8 cellular contexts compared by ENCODE assay signal in genomic region chr6:30877419-30878262, GRCh38. TPM values are rescaled to one million over a fixed set of nuclear protein-coding genes. Genes with fewer than 3 reads are reported as not detected.
DNase-seq lines count a peak whose midpoint lies in the region; ATAC-seq, FAIRE-seq and TF ChIP-seq lines count a peak whose summit lies in the region.

No MANE protein-coding gene starts in this region.

- 19 to 23% methylated on average over 5 to 8 of the region's 15 CpGs for WGBS in gastroesophageal sphincter (ENCODE audit: low coverage in 1 of 2), 2 donors

- CTCF ChIA-PET in activated naive CD4-positive, alpha-beta T cell treated with anti-CD3 and anti-CD28 coated beads, Interleukin-2, amount 10 ng/mL, durations not matched to agents 7 days and 5 days (lab: Charles Lee): interaction anchor here (0.6 to 11.6 kb wide), 16 partner anchors 10 to 1017 kb away, joined by 3 to 174 read pairs (median 5); no protein-coding TSS in a partner anchor

- H3K9me3 ChIP-seq in Loucy (ENCODE audit: insufficient read depth, low read depth, low read length) (no peaks in the 10 kb centered on the region), gastroesophageal sphincter (peaks cover 0 to 2% (median 0%) of the 10 kb centered on the region in 3 donors)

- TF ChIP-seq EP300 in gastroesophageal sphincter (IDR thresholded peaks at IDR 0.05): no peak

- H3K27ac ChIP-seq in gastroesophageal sphincter: peak overlapping the region; percentile 83 to 89 (median 86)

- H3K27me3 ChIP-seq in Loucy (ENCODE audit: insufficient read depth, low read length, poor library complexity, severe bottlenecking) (no peaks in the 10 kb centered on the region), gastroesophageal sphincter (no peaks in the 10 kb centered on the region)

- H3K4me3 ChIP-seq in Loucy (ENCODE audit: low read length, poor library complexity, severe bottlenecking) (peak overlapping the region; percentile 70), gastroesophageal sphincter (peak overlapping the region; percentile 32 to 38)

- ATAC-seq in gastroesophageal sphincter (peak; percentile 88), omental fat pad (ENCODE audit: low FRiP score) (peak; percentile 80), GM19328 (IDR thresholded peaks at IDR 0.05; ENCODE audit: unreplicated experiment) (no peak)

- TF ChIP-seq CTCF in Loucy (conservative IDR thresholded peaks at IDR 0.05; ENCODE audit: low read length) (peak; percentile 99), gastroesophageal sphincter (IDR thresholded peaks at IDR 0.05) (peak in 3 of 4 experiments; percentile 92 to 97 (median 95)), omental fat pad (IDR thresholded peaks at IDR 0.05) (peak in 2 of 3 donors; percentile 27 to 46)

- peak; percentile 90 for FAIRE-seq in G401.6 (lab: Jason Lieb, UNC)

- H3K9ac ChIP-seq in Loucy (ENCODE audit: low read depth, low read length, poor library complexity, severe bottlenecking): peak overlapping the region; percentile 67

- no peaks in the 10 kb centered on the region for H3F3A ChIP-seq in Loucy (ENCODE audit: low read depth)

- peak overlapping the region; percentile 50 for H3K4me3 Mint-ChIP-seq in activated naive CD4-positive, alpha-beta T cell treated with anti-CD3 and anti-CD28 coated beads, Interleukin-2, amount 10 ng/mL, durations not matched to agents 7 days and 5 days

- peak overlapping the region; percentile 88 for H2AFZ ChIP-seq in Loucy (ENCODE audit: low read length)

- peaks cover 23% of the 10 kb centered on the region for H3K27me3 Mint-ChIP-seq in activated naive CD4-positive, alpha-beta T cell treated with anti-CD3 and anti-CD28 coated beads, Interleukin-2, amount 10 ng/mL, durations not matched to agents 7 days and 5 days

- H3K36me3 ChIP-seq in Loucy (ENCODE audit: insufficient read depth, low read length) (no peaks in the 10 kb centered on the region), gastroesophageal sphincter (no peaks in the 10 kb centered on the region)

- no peaks in the 10 kb centered on the region for H3K79me2 ChIP-seq in Loucy (ENCODE audit: insufficient read depth, low read length)

- peak overlapping the region; percentile 76 for H3K4me2 ChIP-seq in Loucy (ENCODE audit: low read depth, low read length, poor library complexity, severe bottlenecking)

- no peaks in the 10 kb centered on the region for H3K9me2 ChIP-seq in Loucy (replicated peaks; ENCODE audit: low read depth, low read length)

- no peak for TF ChIP-seq POLR2A in gastroesophageal sphincter (IDR thresholded peaks at IDR 0.05)

- H3K9me3 Mint-ChIP-seq in activated naive CD4-positive, alpha-beta T cell treated with anti-CD3 and anti-CD28 coated beads, Interleukin-2, amount 10 ng/mL, durations not matched to agents 7 days and 5 days: peaks cover 6% of the 10 kb centered on the region

- peak overlapping the region; percentile 79 for H3K27ac Mint-ChIP-seq in activated naive CD4-positive, alpha-beta T cell treated with anti-CD3 and anti-CD28 coated beads, Interleukin-2, amount 10 ng/mL, durations not matched to agents 7 days and 5 days

- DNase-seq in SK-N-DZ (ENCODE audit: low spot score) (peak; percentile 80), omental fat pad (ENCODE audit: low spot score) (peak; percentile 87), superior temporal gyrus (ENCODE audit: extremely low spot score) (peak; percentile 97)
- DNase-seq in activated naive CD4-positive, alpha-beta T cell treated with anti-CD3 and anti-CD28 coated beads, Interleukin-2, amount 10 ng/mL, durations not matched to agents 7 days and 5 days: peak; percentile 84

- H3K36me3 Mint-ChIP-seq in activated naive CD4-positive, alpha-beta T cell treated with anti-CD3 and anti-CD28 coated beads, Interleukin-2, amount 10 ng/mL, durations not matched to agents 7 days and 5 days: peaks cover 4% of the 10 kb centered on the region

- H3K4me1 ChIP-seq in Loucy (ENCODE audit: insufficient read depth, low read length, poor library complexity, severe bottlenecking): peaks cover 4% of the 10 kb centered on the region
- H3K4me1 ChIP-seq in gastroesophageal sphincter: peaks cover 0 to 48% (median 10%) of the 10 kb centered on the region in 3 donors

- H4K20me1 ChIP-seq in Loucy (ENCODE audit: insufficient read depth, low read length, poor library complexity, severe bottlenecking): no peaks in the 10 kb centered on the region

- H3K4me1 Mint-ChIP-seq in activated naive CD4-positive, alpha-beta T cell treated with anti-CD3 and anti-CD28 coated beads, Interleukin-2, amount 10 ng/mL, durations not matched to agents 7 days and 5 days: peaks cover 26% of the 10 kb centered on the region

RNA-seq across cellular contexts. Expression of gene DDR1, which starts 6.7 kb away (rescaled TPM):
- polyA plus RNA-seq in SK-N-DZ (2014; cell fraction: cytosol; rRNA removed): 14.3 and 120 TPM in 2 replicates
- polyA plus RNA-seq in SK-N-DZ (2014; cell fraction: nucleus; rRNA removed): 20.8 and 26.1 TPM in 2 replicates
- total RNA-seq in gastroesophageal sphincter: 10 to 100 TPM; 25.4 to 40.4 (median 30.9) TPM
- total RNA-seq in omental fat pad: 10 to 100 TPM in 3 of 4 donors, 1 to 10 TPM in 1; 9.9 to 77.3 (median 48.7) TPM

RNA-seq across cellular contexts. Expression of gene GTF2H4, which starts 30.4 kb away (rescaled TPM):
- 21.0 and 21.8 TPM in 2 replicates for polyA plus RNA-seq in SK-N-DZ (2014; cell fraction: cytosol; rRNA removed)
- 128 and 154 TPM in 2 replicates for polyA plus RNA-seq in SK-N-DZ (2014; cell fraction: nucleus; rRNA removed)
- 10 to 100 TPM in 3 of 4 donors, 1 to 10 TPM in 1; 9.4 to 16.4 (median 11.8) TPM for total RNA-seq in gastroesophageal sphincter
- total RNA-seq in omental fat pad: 10 to 100 TPM; 10.3 to 22.2 (median 14.7) TPM

RNA-seq across cellular contexts. Expression of gene VARS2, which starts 36.4 kb away (rescaled TPM):
- 45.0 and 46.3 TPM in 2 replicates for polyA plus RNA-seq in SK-N-DZ (2014; cell fraction: cytosol; rRNA removed)
- polyA plus RNA-seq in SK-N-DZ (2014; cell fraction: nucleus; rRNA removed): 264 and 303 TPM in 2 replicates
- total RNA-seq in gastroesophageal sphincter: 10 to 100 TPM in 3 of 4 donors, 1 to 10 TPM in 1; 9.7 to 16.5 (median 12.8) TPM
- total RNA-seq in omental fat pad: 10 to 100 TPM; 14.0 to 18.8 (median 16.6) TPM

RNA-seq across cellular contexts. Expression of gene SFTA2, which starts 54.3 kb away (rescaled TPM):
- polyA plus RNA-seq in SK-N-DZ (2014; cell fraction: cytosol; rRNA removed): not detected in 2 replicates
- polyA plus RNA-seq in SK-N-DZ (2014; cell fraction: nucleus; rRNA removed): not detected in 2 replicates
- total RNA-seq in gastroesophageal sphincter (not detected), omental fat pad (not detected)

Comparison
In these comparisons a context has a peak if more than half of its experiments do, and no peak if none do; other contexts are left out.
1. CTCF ChIP-seq: peak in every context shown above with its lines; median percentile 99 in Loucy; 95 in gastroesophageal sphincter; 36 in omental fat pad.